Comparison of ENCODE assay signal across 2 cellular contexts in the genomic region with DNA sequence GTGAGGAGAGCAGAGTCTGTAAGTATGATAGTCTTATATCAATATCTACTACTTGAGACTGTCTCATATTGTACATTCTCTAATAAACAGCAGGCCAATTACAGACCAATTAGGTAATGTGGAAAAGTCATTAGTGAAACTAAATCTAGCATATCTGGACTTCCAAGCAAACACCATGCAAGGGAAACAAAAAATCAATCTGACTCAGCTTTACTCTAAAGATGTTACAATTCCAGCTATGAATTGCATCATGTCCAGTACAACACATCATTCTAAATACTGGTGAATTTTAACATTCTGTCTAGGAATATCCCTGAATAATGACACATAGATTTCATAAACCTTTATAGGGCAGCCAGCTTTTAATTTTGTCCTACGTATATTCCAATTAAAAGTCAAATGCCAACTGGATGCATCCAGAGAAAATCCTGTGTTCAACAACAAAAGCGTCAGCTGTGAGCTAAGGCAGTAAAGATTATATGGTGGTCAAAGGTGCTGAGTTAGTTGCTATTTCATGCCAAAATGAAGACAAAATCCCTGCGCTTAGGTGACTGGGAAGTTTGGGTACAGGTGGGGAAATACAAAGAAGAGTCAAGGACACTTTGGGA.
TF ChIP-seq lines count a peak whose summit lies in the region.

No MANE protein-coding gene starts in this region.

TF ChIP-seq in HEK293, 187 proteins besides CTCF, POLR2A, EP300 and RAD21 (continued from another document and continues in another):
- TF ChIP-seq, protein P1, sequence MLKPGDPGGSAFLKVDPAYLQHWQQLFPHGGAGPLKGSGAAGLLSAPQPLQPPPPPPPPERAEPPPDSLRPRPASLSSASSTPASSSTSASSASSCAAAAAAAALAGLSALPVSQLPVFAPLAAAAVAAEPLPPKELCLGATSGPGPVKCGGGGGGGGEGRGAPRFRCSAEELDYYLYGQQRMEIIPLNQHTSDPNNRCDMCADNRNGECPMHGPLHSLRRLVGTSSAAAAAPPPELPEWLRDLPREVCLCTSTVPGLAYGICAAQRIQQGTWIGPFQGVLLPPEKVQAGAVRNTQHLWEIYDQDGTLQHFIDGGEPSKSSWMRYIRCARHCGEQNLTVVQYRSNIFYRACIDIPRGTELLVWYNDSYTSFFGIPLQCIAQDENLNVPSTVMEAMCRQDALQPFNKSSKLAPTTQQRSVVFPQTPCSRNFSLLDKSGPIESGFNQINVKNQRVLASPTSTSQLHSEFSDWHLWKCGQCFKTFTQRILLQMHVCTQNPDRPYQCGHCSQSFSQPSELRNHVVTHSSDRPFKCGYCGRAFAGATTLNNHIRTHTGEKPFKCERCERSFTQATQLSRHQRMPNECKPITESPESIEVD (tag by site-specific recombination; IDR thresholded peaks at IDR 0.05) = peak; percentile 45
- TF ChIP-seq, protein P2, sequence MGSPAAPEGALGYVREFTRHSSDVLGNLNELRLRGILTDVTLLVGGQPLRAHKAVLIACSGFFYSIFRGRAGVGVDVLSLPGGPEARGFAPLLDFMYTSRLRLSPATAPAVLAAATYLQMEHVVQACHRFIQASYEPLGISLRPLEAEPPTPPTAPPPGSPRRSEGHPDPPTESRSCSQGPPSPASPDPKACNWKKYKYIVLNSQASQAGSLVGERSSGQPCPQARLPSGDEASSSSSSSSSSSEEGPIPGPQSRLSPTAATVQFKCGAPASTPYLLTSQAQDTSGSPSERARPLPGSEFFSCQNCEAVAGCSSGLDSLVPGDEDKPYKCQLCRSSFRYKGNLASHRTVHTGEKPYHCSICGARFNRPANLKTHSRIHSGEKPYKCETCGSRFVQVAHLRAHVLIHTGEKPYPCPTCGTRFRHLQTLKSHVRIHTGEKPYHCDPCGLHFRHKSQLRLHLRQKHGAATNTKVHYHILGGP (tag by site-specific recombination; IDR thresholded peaks at IDR 0.05) = peak; percentile 95
- TF ChIP-seq RBAK (tag by site-specific recombination; IDR thresholded peaks at IDR 0.05) (no peak), KLF8 (tag by site-specific recombination; IDR thresholded peaks at IDR 0.05) (no peak), ZNF335 (tag by site-specific recombination; conservative IDR thresholded peaks at IDR 0.05) (peak; percentile 89), ZNF366 (tag by site-specific recombination; conservative IDR thresholded peaks at IDR 0.05) (peak; percentile 60), SP7 (tag by site-specific recombination; IDR thresholded peaks at IDR 0.05) (0 out of 2 replicates have a peak, but pooled peaks have one; percentile 14), SALL2 (tag by site-specific recombination; IDR thresholded peaks at IDR 0.05; ENCODE audit: borderline replicate concordance) (no peak), ZNF843 (tag by site-specific recombination; IDR thresholded peaks at IDR 0.05) (peak; percentile 47; the same call in 1 of the 2 replicates), ZNF558 (tag by site-specific recombination; IDR thresholded peaks at IDR 0.05) (peak; percentile 62; the same call in 1 of the 2 replicates), ZNF24 (tag by site-specific recombination; IDR thresholded peaks at IDR 0.05) (0 out of 2 replicates have a peak, but pooled peaks have one; percentile 20)
- TF ChIP-seq, protein P3, sequence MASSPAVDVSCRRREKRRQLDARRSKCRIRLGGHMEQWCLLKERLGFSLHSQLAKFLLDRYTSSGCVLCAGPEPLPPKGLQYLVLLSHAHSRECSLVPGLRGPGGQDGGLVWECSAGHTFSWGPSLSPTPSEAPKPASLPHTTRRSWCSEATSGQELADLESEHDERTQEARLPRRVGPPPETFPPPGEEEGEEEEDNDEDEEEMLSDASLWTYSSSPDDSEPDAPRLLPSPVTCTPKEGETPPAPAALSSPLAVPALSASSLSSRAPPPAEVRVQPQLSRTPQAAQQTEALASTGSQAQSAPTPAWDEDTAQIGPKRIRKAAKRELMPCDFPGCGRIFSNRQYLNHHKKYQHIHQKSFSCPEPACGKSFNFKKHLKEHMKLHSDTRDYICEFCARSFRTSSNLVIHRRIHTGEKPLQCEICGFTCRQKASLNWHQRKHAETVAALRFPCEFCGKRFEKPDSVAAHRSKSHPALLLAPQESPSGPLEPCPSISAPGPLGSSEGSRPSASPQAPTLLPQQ (tag by site-specific recombination; IDR thresholded peaks at IDR 0.05) = 0 out of 2 replicates have a peak, but pooled peaks have one; percentile 34
- TF ChIP-seq, protein P4, sequence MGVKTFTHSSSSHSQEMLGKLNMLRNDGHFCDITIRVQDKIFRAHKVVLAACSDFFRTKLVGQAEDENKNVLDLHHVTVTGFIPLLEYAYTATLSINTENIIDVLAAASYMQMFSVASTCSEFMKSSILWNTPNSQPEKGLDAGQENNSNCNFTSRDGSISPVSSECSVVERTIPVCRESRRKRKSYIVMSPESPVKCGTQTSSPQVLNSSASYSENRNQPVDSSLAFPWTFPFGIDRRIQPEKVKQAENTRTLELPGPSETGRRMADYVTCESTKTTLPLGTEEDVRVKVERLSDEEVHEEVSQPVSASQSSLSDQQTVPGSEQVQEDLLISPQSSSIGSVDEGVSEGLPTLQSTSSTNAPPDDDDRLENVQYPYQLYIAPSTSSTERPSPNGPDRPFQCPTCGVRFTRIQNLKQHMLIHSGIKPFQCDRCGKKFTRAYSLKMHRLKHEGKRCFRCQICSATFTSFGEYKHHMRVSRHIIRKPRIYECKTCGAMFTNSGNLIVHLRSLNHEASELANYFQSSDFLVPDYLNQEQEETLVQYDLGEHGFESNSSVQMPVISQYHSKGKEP (tag by site-specific recombination; IDR thresholded peaks at IDR 0.05) = peak; percentile 53; the same call in 1 of the 2 replicates
- TF ChIP-seq, protein P5, sequence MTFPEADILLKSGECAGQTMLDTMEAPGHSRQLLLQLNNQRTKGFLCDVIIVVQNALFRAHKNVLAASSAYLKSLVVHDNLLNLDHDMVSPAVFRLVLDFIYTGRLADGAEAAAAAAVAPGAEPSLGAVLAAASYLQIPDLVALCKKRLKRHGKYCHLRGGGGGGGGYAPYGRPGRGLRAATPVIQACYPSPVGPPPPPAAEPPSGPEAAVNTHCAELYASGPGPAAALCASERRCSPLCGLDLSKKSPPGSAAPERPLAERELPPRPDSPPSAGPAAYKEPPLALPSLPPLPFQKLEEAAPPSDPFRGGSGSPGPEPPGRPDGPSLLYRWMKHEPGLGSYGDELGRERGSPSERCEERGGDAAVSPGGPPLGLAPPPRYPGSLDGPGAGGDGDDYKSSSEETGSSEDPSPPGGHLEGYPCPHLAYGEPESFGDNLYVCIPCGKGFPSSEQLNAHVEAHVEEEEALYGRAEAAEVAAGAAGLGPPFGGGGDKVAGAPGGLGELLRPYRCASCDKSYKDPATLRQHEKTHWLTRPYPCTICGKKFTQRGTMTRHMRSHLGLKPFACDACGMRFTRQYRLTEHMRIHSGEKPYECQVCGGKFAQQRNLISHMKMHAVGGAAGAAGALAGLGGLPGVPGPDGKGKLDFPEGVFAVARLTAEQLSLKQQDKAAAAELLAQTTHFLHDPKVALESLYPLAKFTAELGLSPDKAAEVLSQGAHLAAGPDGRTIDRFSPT (tag by site-specific recombination; IDR thresholded peaks at IDR 0.05) = no peak

TF ChIP-seq in K562, 482 proteins besides CTCF, POLR2A, EP300 and RAD21 (continued from another document):
- TF ChIP-seq ZNF175 (CRISPR knock-in tag; IDR thresholded peaks at IDR 0.05; ENCODE audit: low read depth) = 0 out of 2 replicates have a peak, but pooled peaks have one; percentile 25
- peak; percentile 24; the same call in 1 of the 2 replicates for TF ChIP-seq ATF7 (IDR thresholded peaks at IDR 0.05)
- TF ChIP-seq CEBPB (tag; IDR thresholded peaks at IDR 0.05) = peak; percentile 55
- no peak for TF ChIP-seq CCNT2 (IDR thresholded peaks at IDR 0.05; ENCODE audit: borderline replicate concordance, extremely low read depth, insufficient read length, low read depth, low read length)
- peak; percentile 60; the same call in 1 of the 2 replicates for TF ChIP-seq BACH1 (tag; IDR thresholded peaks at IDR 0.05)
- TF ChIP-seq ZSCAN32 (CRISPR knock-in tag; IDR thresholded peaks at IDR 0.05) = peak; percentile 72; the same call in 1 of the 2 replicates
- no peak for TF ChIP-seq TCFL5 (CRISPR knock-in tag; conservative IDR thresholded peaks at IDR 0.05)
- 0 out of 2 replicates have a peak, but pooled peaks have one; percentile 21 for TF ChIP-seq MAFG (tag; conservative IDR thresholded peaks at IDR 0.05)
- TF ChIP-seq RB1 (IDR thresholded peaks at IDR 0.05; ENCODE audit: low read depth) = no peak
- peak in 1 of 2 experiments; percentile 53; a peak in 1 of 4 replicates for TF ChIP-seq TRIM24 (IDR thresholded peaks at IDR 0.05)
- TF ChIP-seq, protein P6, sequence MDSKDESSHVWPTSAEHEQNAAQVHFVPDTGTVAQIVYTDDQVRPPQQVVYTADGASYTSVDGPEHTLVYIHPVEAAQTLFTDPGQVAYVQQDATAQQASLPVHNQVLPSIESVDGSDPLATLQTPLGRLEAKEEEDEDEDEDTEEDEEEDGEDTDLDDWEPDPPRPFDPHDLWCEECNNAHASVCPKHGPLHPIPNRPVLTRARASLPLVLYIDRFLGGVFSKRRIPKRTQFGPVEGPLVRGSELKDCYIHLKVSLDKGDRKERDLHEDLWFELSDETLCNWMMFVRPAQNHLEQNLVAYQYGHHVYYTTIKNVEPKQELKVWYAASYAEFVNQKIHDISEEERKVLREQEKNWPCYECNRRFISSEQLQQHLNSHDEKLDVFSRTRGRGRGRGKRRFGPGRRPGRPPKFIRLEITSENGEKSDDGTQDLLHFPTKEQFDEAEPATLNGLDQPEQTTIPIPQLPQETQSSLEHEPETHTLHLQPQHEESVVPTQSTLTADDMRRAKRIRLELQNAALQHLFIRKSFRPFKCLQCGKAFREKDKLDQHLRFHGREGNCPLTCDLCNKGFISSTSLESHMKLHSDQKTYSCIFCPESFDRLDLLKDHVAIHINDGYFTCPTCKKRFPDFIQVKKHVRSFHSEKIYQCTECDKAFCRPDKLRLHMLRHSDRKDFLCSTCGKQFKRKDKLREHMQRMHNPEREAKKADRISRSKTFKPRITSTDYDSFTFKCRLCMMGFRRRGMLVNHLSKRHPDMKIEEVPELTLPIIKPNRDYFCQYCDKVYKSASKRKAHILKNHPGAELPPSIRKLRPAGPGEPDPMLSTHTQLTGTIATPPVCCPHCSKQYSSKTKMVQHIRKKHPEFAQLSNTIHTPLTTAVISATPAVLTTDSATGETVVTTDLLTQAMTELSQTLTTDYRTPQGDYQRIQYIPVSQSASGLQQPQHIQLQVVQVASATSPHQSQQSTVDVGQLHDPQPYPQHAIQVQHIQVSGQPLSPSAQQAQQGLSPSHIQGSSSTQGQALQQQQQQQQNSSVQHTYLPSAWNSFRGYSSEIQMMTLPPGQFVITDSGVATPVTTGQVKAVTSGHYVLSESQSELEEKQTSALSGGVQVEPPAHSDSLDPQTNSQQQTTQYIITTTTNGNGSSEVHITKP (IDR thresholded peaks at IDR 0.05; ENCODE audit: partially characterized antibody) = no peak
- TF ChIP-seq, protein P7, sequence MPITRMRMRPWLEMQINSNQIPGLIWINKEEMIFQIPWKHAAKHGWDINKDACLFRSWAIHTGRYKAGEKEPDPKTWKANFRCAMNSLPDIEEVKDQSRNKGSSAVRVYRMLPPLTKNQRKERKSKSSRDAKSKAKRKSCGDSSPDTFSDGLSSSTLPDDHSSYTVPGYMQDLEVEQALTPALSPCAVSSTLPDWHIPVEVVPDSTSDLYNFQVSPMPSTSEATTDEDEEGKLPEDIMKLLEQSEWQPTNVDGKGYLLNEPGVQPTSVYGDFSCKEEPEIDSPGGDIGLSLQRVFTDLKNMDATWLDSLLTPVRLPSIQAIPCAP (CRISPR knock-in tag; IDR thresholded peaks at IDR 0.05; ENCODE audit: borderline replicate concordance) = no peak
- TF ChIP-seq ZNF561 (CRISPR knock-in tag; conservative IDR thresholded peaks at IDR 0.05) = no peak
- TF ChIP-seq MEIS2 (IDR thresholded peaks at IDR 0.05; ENCODE audit: partially characterized antibody) = no peak
- TF ChIP-seq ZNF785 (CRISPR knock-in tag; IDR thresholded peaks at IDR 0.05) = no peak
- TF ChIP-seq ZNF282 (CRISPR knock-in tag; IDR thresholded peaks at IDR 0.05) = no peak
- peak; percentile 40; the same call in 1 of the 2 replicates for TF ChIP-seq ZNF316 (IDR thresholded peaks at IDR 0.05)
- TF ChIP-seq, protein P8, sequence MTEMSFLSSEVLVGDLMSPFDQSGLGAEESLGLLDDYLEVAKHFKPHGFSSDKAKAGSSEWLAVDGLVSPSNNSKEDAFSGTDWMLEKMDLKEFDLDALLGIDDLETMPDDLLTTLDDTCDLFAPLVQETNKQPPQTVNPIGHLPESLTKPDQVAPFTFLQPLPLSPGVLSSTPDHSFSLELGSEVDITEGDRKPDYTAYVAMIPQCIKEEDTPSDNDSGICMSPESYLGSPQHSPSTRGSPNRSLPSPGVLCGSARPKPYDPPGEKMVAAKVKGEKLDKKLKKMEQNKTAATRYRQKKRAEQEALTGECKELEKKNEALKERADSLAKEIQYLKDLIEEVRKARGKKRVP (CRISPR knock-in tag; IDR thresholded peaks at IDR 0.05) = peak; percentile 74; the same call in 1 of the 2 replicates
- TF ChIP-seq ZFP36 (IDR thresholded peaks at IDR 0.05; ENCODE audit: low read depth, low read length, partially characterized antibody) = no peak
- TF ChIP-seq, protein P9, sequence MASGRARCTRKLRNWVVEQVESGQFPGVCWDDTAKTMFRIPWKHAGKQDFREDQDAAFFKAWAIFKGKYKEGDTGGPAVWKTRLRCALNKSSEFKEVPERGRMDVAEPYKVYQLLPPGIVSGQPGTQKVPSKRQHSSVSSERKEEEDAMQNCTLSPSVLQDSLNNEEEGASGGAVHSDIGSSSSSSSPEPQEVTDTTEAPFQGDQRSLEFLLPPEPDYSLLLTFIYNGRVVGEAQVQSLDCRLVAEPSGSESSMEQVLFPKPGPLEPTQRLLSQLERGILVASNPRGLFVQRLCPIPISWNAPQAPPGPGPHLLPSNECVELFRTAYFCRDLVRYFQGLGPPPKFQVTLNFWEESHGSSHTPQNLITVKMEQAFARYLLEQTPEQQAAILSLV (tag; IDR thresholded peaks at IDR 0.05) = peak; percentile 45; the same call in 1 of the 2 replicates
- no peak for TF ChIP-seq HMG20B (CRISPR knock-in tag; IDR thresholded peaks at IDR 0.05)
- TF ChIP-seq MAFF (IDR thresholded peaks at IDR 0.05; ENCODE audit: low read length) = no peak
